In the genomic region with DNA sequence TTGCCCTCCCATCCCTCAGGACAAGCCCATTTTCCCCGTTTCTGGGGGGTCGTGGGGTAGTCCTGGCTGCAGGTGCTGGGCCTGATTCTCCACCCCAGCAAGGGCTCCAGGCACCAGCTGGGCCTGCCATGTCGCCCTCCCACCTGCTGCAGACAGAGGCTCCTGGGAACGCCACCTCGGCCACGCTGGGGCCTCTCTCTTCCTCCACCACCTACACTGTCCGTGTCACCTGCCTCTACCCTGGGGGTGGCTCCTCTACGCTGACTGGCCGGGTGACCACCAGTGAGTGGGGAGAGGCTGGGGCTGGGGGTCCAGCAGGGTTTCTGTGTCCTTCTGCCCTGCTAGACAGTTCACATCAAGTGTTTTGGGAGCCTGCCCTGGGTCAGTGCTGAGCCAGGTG, we compare ENCODE assay signal across 23 cellular contexts. TPM values are rescaled to one million over a fixed set of nuclear protein-coding genes. Genes with fewer than 3 reads are reported as not detected.
"Had no signal": no experiment of that assay in that cellular context is flagged by ENCODE, and none has a peak within 500 bp of the region (broad histone marks: within the 10 kb centered on the region; RNA-seq: fewer than 3 reads in every experiment).

No MANE protein-coding gene starts in this region.

- ATAC-seq: right lobe of liver; stimulated activated effector memory CD8-positive, alpha-beta T cell treated with anti-CD3 and anti-CD28 coated beads, Interleukin-12 subunit alpha, Interleukin-12 subunit beta, amount 100 ng/mL, for 72 hours; stimulated activated naive CD8-positive, alpha-beta T cell treated with anti-CD3 and anti-CD28 coated beads, Interleukin-15, Interleukin-2, amounts not matched to agents 100 U/mL and 50 U/mL, for 24 hours had no signal

- H3K4me3 ChIP-seq: dorsolateral prefrontal cortex, left lung, lower lobe of right lung, prostate gland, right lobe of liver, suprapubic skin, thyroid gland, uterus had no signal

- H3K27ac ChIP-seq: dorsolateral prefrontal cortex, left lung, lower lobe of right lung, parathyroid adenoma, prostate gland, right lobe of liver, suprapubic skin, thyroid gland, uterus had no signal

- H3K79me2 ChIP-seq: parathyroid adenoma had no signal

- H2AFZ ChIP-seq: parathyroid adenoma had no signal

- H3K9me3 ChIP-seq: left lung, lower lobe of right lung, prostate gland, right lobe of liver, suprapubic skin, thyroid gland, uterus had no signal

- H3K27me3 ChIP-seq: right lobe of liver, thyroid gland had no signal

- H3K36me3 ChIP-seq: left lung, lower lobe of right lung, prostate gland, right lobe of liver, suprapubic skin, thyroid gland, uterus had no signal

- H3K9ac ChIP-seq: parathyroid adenoma had no signal

- H3K4me1 ChIP-seq: prostate gland, right lobe of liver, suprapubic skin, thyroid gland, uterus had no signal

- DNase-seq: cortex of kidney; effector CD8-positive, alpha-beta T cell; foreskin melanocyte; hippocampal formation; kidney glomerular epithelial cell; lower lobe of right lung; naive B cell; retina; right lobe of liver; stimulated activated CD4-positive, alpha-beta T cell treated with anti-CD3 and anti-CD28 coated beads, Interleukin-4, amount 100 ng/mL, for 1 hour; stimulated activated CD8-positive, alpha-beta memory T cell treated with anti-CD3 and anti-CD28 coated beads, Interleukin-4, amount 100 ng/mL, for 48 hours; stimulated activated naive CD8-positive, alpha-beta T cell treated with anti-CD3 and anti-CD28 coated beads, Interleukin-15, Interleukin-2, amounts not matched to agents 100 U/mL and 50 U/mL, for 24 hours; thyroid gland; uterus had no signal

RNA-seq across cellular contexts. Expression of gene COL20A1, which starts 19.3 kb away (rescaled TPM):
- total RNA-seq: left lung, lower lobe of right lung, omental fat pad, right lobe of liver, suprapubic skin had no signal
- polyA plus RNA-seq: esophagus had no signal

RNA-seq across cellular contexts. Expression of gene CHRNA4, which starts 48.9 kb away (rescaled TPM):
- total RNA-seq: left lung, lower lobe of right lung, mucosa of gallbladder, omental fat pad, suprapubic skin had no signal

RNA-seq across cellular contexts. Expression of gene NKAIN4, which starts 58.0 kb away (rescaled TPM):
- total RNA-seq: lower lobe of right lung, mucosa of gallbladder, omental fat pad, right lobe of liver had no signal
- polyA plus RNA-seq: esophagus had no signal
